14 cellular contexts compared by ENCODE assay signal in the genomic region with DNA sequence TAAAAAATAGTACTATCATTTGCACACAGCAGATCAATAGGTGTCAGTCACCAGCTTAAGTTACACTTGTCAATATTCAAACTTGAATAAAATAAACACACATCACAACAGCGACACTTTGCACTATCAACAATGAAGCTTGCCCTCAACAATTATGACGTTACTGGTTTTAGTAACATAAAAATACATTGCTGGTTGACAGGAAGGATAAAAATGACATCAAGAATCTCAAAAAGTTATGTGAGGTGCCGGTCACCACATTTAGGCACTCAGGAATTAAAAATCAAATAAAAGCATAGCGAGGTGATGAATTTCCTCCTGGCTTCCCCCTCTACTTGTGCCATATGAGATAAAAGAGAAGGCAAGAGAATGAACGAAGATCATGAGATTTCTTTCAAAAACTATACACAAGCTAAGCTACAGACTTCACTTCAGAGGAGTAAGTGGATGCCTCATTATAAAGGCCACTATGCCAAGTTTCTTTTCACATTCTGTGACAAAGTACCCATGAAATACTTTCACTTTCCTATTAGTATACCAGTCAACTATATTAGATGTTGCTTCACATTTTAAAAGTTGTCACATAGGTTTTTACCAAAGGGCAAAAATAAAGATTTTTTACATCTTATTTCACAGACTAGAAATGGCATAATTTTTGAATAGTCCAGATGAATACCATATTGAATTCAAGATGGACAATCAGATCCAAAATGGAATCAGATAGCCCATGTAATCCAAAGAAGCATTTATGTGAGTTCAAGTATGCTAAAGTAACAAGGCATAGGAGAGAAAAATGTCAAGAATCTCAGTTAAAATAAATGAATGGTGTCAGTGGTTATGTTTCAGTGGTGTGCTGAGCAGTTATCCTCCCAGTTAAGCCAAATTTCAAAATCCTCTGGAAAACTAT. TPM values are rescaled to one million over a fixed set of nuclear protein-coding genes. Genes with fewer than 3 reads are reported as not detected.
A peak's percentile ranks its signal among the peaks of the same experiment; 100 is the strongest.
DNase-seq lines count a peak whose midpoint lies in the region; ATAC-seq and TF ChIP-seq lines count a peak whose summit lies in the region.
"Had no signal": no experiment of that assay in that cellular context is flagged by ENCODE, and none has a peak within 500 bp of the region (broad histone marks: within the 10 kb centered on the region; RNA-seq: fewer than 3 reads in every experiment).

No MANE protein-coding gene starts in this region.

- peaks cover 23% of the 10 kb centered on the region for H3K4me1 Mint-ChIP-seq in CD14-positive monocyte

- no peak overlapping the region for H3K27ac ChIP-seq in WERI-Rb-1

- ATAC-seq in activated CD4-positive, CD25-positive, alpha-beta regulatory T cell treated with anti-CD3 and anti-CD28 coated beads, Interleukin-2, amount 50 U/mL, for 24 hours, result no peak
- ATAC-seq in GM21390 (IDR thresholded peaks at IDR 0.05; ENCODE audit: unreplicated experiment), result no peak
- ATAC-seq: activated naive CD4-positive, alpha-beta T cell treated with anti-CD3 and anti-CD28 coated beads, Interleukin-2, amount 50 U/mL, for 72 hours had no signal

- H3K4me3 ChIP-seq in adipocyte (ENCODE audit: low read length), result peak overlapping the region; percentile 95
- H3K4me3 ChIP-seq in WERI-Rb-1 (ENCODE audit: low read depth, low read length), result no peak overlapping the region

- H3K4me3 Mint-ChIP-seq in CD14-positive monocyte, result peak overlapping the region; percentile 3 to 39

- TF ChIP-seq CTCF in CD14-positive monocyte (IDR thresholded peaks at IDR 0.05), result no peak
- TF ChIP-seq CTCF in WERI-Rb-1 (IDR thresholded peaks at IDR 0.05; ENCODE audit: low read depth, low read length), result no peak

- peak overlapping the region in 4 of 7 donors; percentile 6 to 67 (median 44) for H3K27ac Mint-ChIP-seq in CD14-positive monocyte

- DNase-seq in CD14-positive monocyte (ENCODE audit: low spot score), result no peak
- peak; percentile 15 for DNase-seq in H4 (ENCODE audit: low spot score)
- DNase-seq in adipocyte (ENCODE audit: low read depth), result peak; percentile 50
- DNase-seq in lung microvascular endothelial cell (ENCODE audit: low read depth in 2 of 2), result peak; percentile 58 to 62
- no peak for DNase-seq in WERI-Rb-1
- DNase-seq in mucosa of gallbladder (ENCODE audit: low spot score), result no peak
- DNase-seq: GOT3, NCI-H1092, NCI-H82, posterior cingulate gyrus, T1000 had no signal

- intact Hi-C loops in CD14-positive monocyte (cut with micrococcal nuclease), result loop anchor here (5.0 to 10.0 kb wide), 3 partner anchors 113 to 480 kb away; a partner anchor contains a TSS

- peaks cover 36% of the 10 kb centered on the region for H3K4me1 ChIP-seq in adipocyte (ENCODE audit: control insufficient read depth, insufficient read depth, low read length)

- H3K27me3 Mint-ChIP-seq in CD14-positive monocyte (ENCODE audit: low read depth in 3 of 3), result peaks cover 0 to 2% (median 0%) of the 10 kb centered on the region in 3 donors

- peaks cover 0 to 2% (median 0%) of the 10 kb centered on the region in 7 donors for H3K9me3 Mint-ChIP-seq in CD14-positive monocyte

- H3K27me3 ChIP-seq in adipocyte (replicated peaks; ENCODE audit: control insufficient read depth, insufficient read depth, low read length) (no peaks in the 10 kb centered on the region), WERI-Rb-1 (ENCODE audit: insufficient read depth, low read depth, severe bottlenecking) (no peaks in the 10 kb centered on the region)

- H3K9ac ChIP-seq in adipocyte (ENCODE audit: low read length), result peak overlapping the region; percentile 99

- H3K9me3 ChIP-seq in adipocyte (ENCODE audit: control insufficient read depth, low read length) (no peaks in the 10 kb centered on the region), WERI-Rb-1 (ENCODE audit: severe bottlenecking) (no peaks in the 10 kb centered on the region)

- no peaks in the 10 kb centered on the region for H3K36me3 Mint-ChIP-seq in CD14-positive monocyte

- H3K36me3 ChIP-seq in adipocyte (ENCODE audit: control insufficient read depth, insufficient read depth, low read length, severe bottlenecking) (no peaks in the 10 kb centered on the region), WERI-Rb-1 (peaks cover 2% of the 10 kb centered on the region; the same call in 1 of the 2 replicates)

RNA-seq across cellular contexts. Expression of a gene that starts 3.6 kb away (rescaled TPM):
- 1 to 10 TPM; 2.9 to 3.5 TPM for polyA plus RNA-seq in CD14-positive monocyte
- total RNA-seq in H4 (2014; rRNA removed; shearing (Covaris generic)), result 22.2 and 26.6 TPM in 2 replicates
- total RNA-seq in lung microvascular endothelial cell (38.4 and 101 TPM in 2 replicates), mucosa of gallbladder (20.4 TPM)

Comparison
In these comparisons a context has a peak if more than half of its experiments do, and no peak if none do; other contexts are left out.
1. DNase-seq: peak in H4 (single experiment), adipocyte (single experiment) and lung microvascular endothelial cell (2 of 2); none in CD14-positive monocyte (single experiment), WERI-Rb-1 (single experiment) and mucosa of gallbladder (single experiment).